23 cellular contexts compared by ENCODE assay signal in the genomic region with DNA sequence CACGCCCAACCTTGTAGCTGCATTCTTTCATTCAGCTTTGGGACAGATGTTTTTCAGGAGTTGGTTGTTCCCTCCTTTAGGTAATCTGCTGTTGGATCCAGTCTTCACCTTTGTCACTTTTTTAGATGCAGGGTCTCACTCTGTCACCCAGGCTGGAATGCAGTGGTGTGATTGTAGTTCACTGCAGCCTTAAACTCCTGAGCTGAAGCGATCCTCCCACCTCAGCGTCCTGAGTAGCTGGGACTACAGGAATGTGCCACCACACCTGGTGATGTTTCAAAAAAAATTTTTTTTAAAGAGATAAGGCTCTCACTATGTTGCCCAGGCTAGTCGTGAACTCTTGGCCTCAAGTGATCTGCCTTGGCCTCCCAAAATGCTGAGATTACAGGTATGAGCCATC.
"Had no signal": no experiment of that assay in that cellular context is flagged by ENCODE, and none has a peak within 500 bp of the region (broad histone marks: within the 10 kb centered on the region; RNA-seq: fewer than 3 reads in every experiment).

No MANE protein-coding gene starts in this region.

- H3K36me3 ChIP-seq: stomach, suprapubic skin, thoracic aorta, thyroid gland, tibial artery, tibial nerve, transverse colon, upper lobe of left lung, upper lobe of right lung, uterus, vagina had no signal

- H3K27me3 ChIP-seq: stomach, suprapubic skin, testis, thyroid gland, tibial artery, tibial nerve, transverse colon, upper lobe of left lung, upper lobe of right lung, uterus, vagina had no signal

- H3K27ac ChIP-seq: stomach, suprapubic skin, testis, thoracic aorta, thyroid gland, tibial artery, tibial nerve, transverse colon, upper lobe of left lung, upper lobe of right lung, uterus, vagina had no signal

- H3K9me3 ChIP-seq: stomach, suprapubic skin, testis, thoracic aorta, thyroid gland, tibial artery, tibial nerve, transverse colon, upper lobe of left lung, upper lobe of right lung, uterus, vagina had no signal

- H3K4me3 ChIP-seq: stomach, suprapubic skin, testis, thoracic aorta, thyroid gland, tibial artery, tibial nerve, transverse colon, upper lobe of left lung, upper lobe of right lung, uterus, vagina had no signal

- DNase-seq: stimulated activated CD4-positive, alpha-beta T cell treated with anti-CD3 and anti-CD28 coated beads, Interleukin-2, amount 100 ng/mL, for 48 hours; stimulated activated CD4-positive, alpha-beta T cell treated with anti-CD3 and anti-CD28 coated beads, Interleukin-4, amount 100 ng/mL, for 1 hour; stimulated activated CD4-positive, alpha-beta T cell treated with anti-CD3 and anti-CD28 coated beads, Interleukin-4, amount 100 ng/mL, for 24 hours; stimulated activated CD4-positive, alpha-beta T cell treated with anti-CD3 and anti-CD28 coated beads, Interleukin-4, amount 100 ng/mL, for 4 hours; stimulated activated CD8-positive, alpha-beta memory T cell treated with anti-CD3 and anti-CD28 coated beads, Interleukin-4, amount 100 ng/mL, for 48 hours; stimulated activated naive B cell treated with anti-CD40 and anti-IgM and Interleukin-4, amounts not matched to agents 10 μg/mL and 1 μg/mL and 100 μg/mL, for 72 hours; stimulated activated naive CD4-positive, alpha-beta T cell; stimulated activated naive CD4-positive, alpha-beta T cell treated with Interleukin-2 at 50 U/mL for 16 hours; stimulated activated naive CD8-positive, alpha-beta T cell treated with anti-CD3 and anti-CD28 coated beads, Interleukin-15, amount 100 ng/mL, for 72 hours; stimulated activated naive CD8-positive, alpha-beta T cell treated with anti-CD3 and anti-CD28 coated beads, Interleukin-15, Interleukin-2, amounts not matched to agents 100 U/mL and 50 U/mL, for 24 hours; stomach; substantia nigra; testis; thyroid gland; tibial artery; transverse colon; upper lobe of left lung; upper lobe of right lung; uterus had no signal

- H3K4me1 ChIP-seq: transverse colon, upper lobe of left lung, upper lobe of right lung, uterus had no signal
